8 cellular contexts compared by ENCODE assay signal in the genomic region with DNA sequence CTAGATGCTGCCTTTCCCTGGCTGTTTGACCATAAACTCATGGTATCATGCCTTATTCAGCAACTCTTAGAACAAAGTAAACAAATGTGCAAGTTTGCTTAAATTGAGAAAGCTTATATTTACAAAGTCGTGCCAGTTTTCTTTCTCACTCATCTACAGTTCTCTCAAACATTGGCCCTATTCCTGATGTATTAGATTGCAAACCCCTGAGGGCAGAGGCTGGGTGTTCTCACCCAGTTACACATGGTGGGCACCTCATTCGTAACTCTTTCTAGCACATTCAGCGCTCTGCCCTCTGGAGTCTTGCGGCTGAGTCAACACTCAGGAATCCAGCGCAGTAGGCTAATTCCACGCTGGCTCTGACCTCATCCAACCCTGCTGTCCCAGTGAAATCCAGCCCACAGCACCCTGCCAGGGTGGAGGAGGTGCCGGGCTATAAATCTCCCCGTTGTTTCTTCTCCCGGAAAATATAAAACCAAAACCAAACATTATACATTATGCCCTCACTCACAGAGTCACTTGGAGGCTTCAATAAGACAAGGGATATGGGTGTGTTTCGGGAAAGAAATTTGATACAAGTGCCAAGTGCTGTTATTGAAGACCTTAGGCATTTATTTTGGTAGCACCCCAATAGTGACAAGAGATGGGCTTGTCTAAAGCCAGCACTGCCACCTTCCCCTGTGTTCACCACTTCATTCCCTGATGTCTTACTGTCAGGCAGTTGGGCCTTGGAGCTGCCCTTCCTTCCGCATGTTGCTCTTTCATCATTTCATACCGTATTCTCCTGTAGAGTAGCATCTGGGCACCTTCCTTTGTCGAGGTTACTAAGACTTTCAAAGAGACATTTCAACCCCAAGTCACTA.
DNase-seq lines count a peak whose midpoint lies in the region; ATAC-seq and TF ChIP-seq lines count a peak whose summit lies in the region.

No MANE protein-coding gene starts in this region.

- intact Hi-C loops in mammary epithelial cell (cut with micrococcal nuclease): loop anchor here (1.0 to 5.0 kb wide), 2 partner anchors 53 to 957 kb away; no protein-coding TSS in a partner anchor

- H3K27ac Mint-ChIP-seq in activated CD8-positive, alpha-beta memory T cell treated with anti-CD3 and anti-CD28 coated beads, Interleukin-2, amount 10 ng/mL, durations not matched to agents 7 days and 5 days: no peak overlapping the region

- no TSS peak for BruUV-seq in mammary epithelial cell (replicated peaks; lab: Mats Ljungman, UMichigan)

- 18% methylated on average over 13 of the region's 13 CpGs for WGBS in mammary epithelial cell (ENCODE audit: low coverage, missing lambda C conversion rate)
- WGBS in lung, 2 donors: 39 to 59% methylated on average over 13 of the region's 13 CpGs

- no peaks in the 10 kb centered on the region for H4K20me1 ChIP-seq in mammary epithelial cell (ENCODE audit: insufficient read depth, low read length)

- no peaks in the 10 kb centered on the region for H3K36me3 ChIP-seq in mammary epithelial cell (ENCODE audit: insufficient read depth, low read length)
- no peaks in the 10 kb centered on the region for H3K36me3 ChIP-seq in lung (ENCODE audit: control insufficient read depth in 2 of 2, insufficient read depth in 2 of 2, low read length in 2 of 2)

- H3K4me1 Mint-ChIP-seq in activated CD8-positive, alpha-beta memory T cell treated with anti-CD3 and anti-CD28 coated beads, Interleukin-2, amount 10 ng/mL, durations not matched to agents 7 days and 5 days: peaks cover 7% of the 10 kb centered on the region

- H3K27me3 ChIP-seq in mammary epithelial cell (ENCODE audit: insufficient read depth, low read length) (no peaks in the 10 kb centered on the region), lung (ENCODE audit: control insufficient read depth, insufficient read depth) (no peaks in the 10 kb centered on the region)

- DNase-seq in SIG-M5 treated with dmso at 0.1 percent for 504 hours (lab: John Stamatoyannopoulos, UW; ENCODE audit: unreplicated experiment) (peak; percentile 34), SIG-M5 (lab: John Stamatoyannopoulos, UW) (no peak), mammary epithelial cell (peak; percentile 88), lung (ENCODE audit: low spot score) (peak; percentile 79), NK-92 (lab: John Stamatoyannopoulos, UW; ENCODE audit: unreplicated experiment) (no peak), NOMO-1 (lab: John Stamatoyannopoulos, UW; ENCODE audit: unreplicated experiment in 2 of 2) (no peak)
- no peak for DNase-seq in activated CD8-positive, alpha-beta memory T cell treated with anti-CD3 and anti-CD28 coated beads, Interleukin-2, amount 10 ng/mL, durations not matched to agents 7 days and 5 days

- in situ Hi-C loops in mammary epithelial cell (cut with MboI; ENCODE audit: low sequenced_read_pairs in 2 of 2): loop anchor here in 1 of 2 donors (10.0 kb wide), 2 partner anchors 164 to 294 kb away; no protein-coding TSS in a partner anchor

- H3K27ac ChIP-seq in mammary epithelial cell (ENCODE audit: insufficient read depth, low read depth, low read length) (peak overlapping the region; percentile 16), lung (ENCODE audit: low read depth in 1 of 2, low read length in 1 of 2) (peak overlapping the region in 1 of 2 donors; percentile 75)

- H3K4me2 ChIP-seq in mammary epithelial cell (ENCODE audit: insufficient read depth, low read depth, low read length): peak overlapping the region; percentile 43

- H3K4me3 Mint-ChIP-seq in activated CD8-positive, alpha-beta memory T cell treated with anti-CD3 and anti-CD28 coated beads, Interleukin-2, amount 10 ng/mL, durations not matched to agents 7 days and 5 days: no peak overlapping the region

- ATAC-seq in lung (ENCODE audit: insufficient read depth, low FRiP score) (peak; percentile 81), GM21825 (IDR thresholded peaks at IDR 0.05; ENCODE audit: unreplicated experiment) (no peak)
- no peak for ATAC-seq in activated CD8-positive, alpha-beta memory T cell treated with anti-CD3 and anti-CD28 coated beads, Interleukin-2, amount 10 ng/mL, durations not matched to agents 7 days and 5 days

- dilution Hi-C loops in mammary epithelial cell (cut with HindIII; ENCODE audit: low sequenced_read_pairs): no loop called here

- H3K9me3 Mint-ChIP-seq in activated CD8-positive, alpha-beta memory T cell treated with anti-CD3 and anti-CD28 coated beads, Interleukin-2, amount 10 ng/mL, durations not matched to agents 7 days and 5 days (ENCODE audit: low read depth): no peaks in the 10 kb centered on the region

- H3K9me3 ChIP-seq in mammary epithelial cell (replicated peaks; ENCODE audit: insufficient read depth, low read length): no peaks in the 10 kb centered on the region
- H3K9me3 ChIP-seq in lung (ENCODE audit: control insufficient read depth in 2 of 2, insufficient read depth in 1 of 2, low read length in 1 of 2): no peaks in the 10 kb centered on the region

- TF ChIP-seq CTCF in mammary epithelial cell (conservative IDR thresholded peaks at IDR 0.05 in 1 of 2, IDR thresholded peaks at IDR 0.05 in 1 of 2; ENCODE audit: extremely low read depth in 1 of 2, insufficient read depth in 1 of 2, low read depth in 1 of 2, low read length in 2 of 2) (no peak), lung (IDR thresholded peaks at IDR 0.05; ENCODE audit: control extremely low read depth, extremely low read depth) (no peak)

- no peaks in the 10 kb centered on the region for H3K79me2 ChIP-seq in mammary epithelial cell (ENCODE audit: insufficient read depth, low read length)

- H3K9ac ChIP-seq in mammary epithelial cell (ENCODE audit: insufficient read depth, low read length): no peak overlapping the region

- H3K27me3 Mint-ChIP-seq in activated CD8-positive, alpha-beta memory T cell treated with anti-CD3 and anti-CD28 coated beads, Interleukin-2, amount 10 ng/mL, durations not matched to agents 7 days and 5 days: no peaks in the 10 kb centered on the region

- no peaks in the 10 kb centered on the region for H3K36me3 Mint-ChIP-seq in activated CD8-positive, alpha-beta memory T cell treated with anti-CD3 and anti-CD28 coated beads, Interleukin-2, amount 10 ng/mL, durations not matched to agents 7 days and 5 days

- H3K4me3 ChIP-seq in mammary epithelial cell (replicated peaks in 1 of 3; ENCODE audit: insufficient read depth in 1 of 3, low read depth in 2 of 3, low read length in 3 of 3) (no peak overlapping the region), lung (no peak overlapping the region)

- H3K4me1 ChIP-seq in mammary epithelial cell (ENCODE audit: insufficient read depth, low read length): peaks cover 32% of the 10 kb centered on the region
- peaks cover 10 to 19% of the 10 kb centered on the region in 2 donors for H3K4me1 ChIP-seq in lung (ENCODE audit: control insufficient read depth in 2 of 2, insufficient read depth in 2 of 2, low read length in 2 of 2)

- CTCF ChIA-PET in mammary epithelial cell (lab: Charles Lee; ENCODE audit: low non-redundant PET): interaction anchor here (0.6 to 1.0 kb wide), 2 partner anchors 72 to 160 kb away, joined by 3 to 8 read pairs; no protein-coding TSS in a partner anchor
- CTCF ChIA-PET in activated CD8-positive, alpha-beta memory T cell treated with anti-CD3 and anti-CD28 coated beads, Interleukin-2, amount 10 ng/mL, durations not matched to agents 7 days and 5 days (lab: Charles Lee): no interaction called here

- H2AFZ ChIP-seq in mammary epithelial cell (ENCODE audit: low read depth, low read length): no peak overlapping the region

Comparison
In these comparisons a context has a peak if more than half of its experiments do, and no peak if none do; other contexts are left out.
1. DNase-seq: peak in SIG-M5 treated with dmso at 0.1 percent for 504 hours (single experiment), mammary epithelial cell (single experiment) and lung (single experiment); none in SIG-M5 (single experiment), NK-92 (single experiment), NOMO-1 (0 of 2) and activated CD8-positive, alpha-beta memory T cell treated with anti-CD3 and anti-CD28 coated beads, Interleukin-2, amount 10 ng/mL, durations not matched to agents 7 days and 5 days (single experiment).